In genomic region chr17:34358631-34359030, GRCh38 we compare ENCODE assay signal across 23 cellular contexts. TPM values are rescaled to one million over a fixed set of nuclear protein-coding genes. Genes with fewer than 3 reads are reported as not detected.
DNase-seq lines count a peak whose midpoint lies in the region; ATAC-seq and TF ChIP-seq lines count a peak whose summit lies in the region.
"Had no signal": no experiment of that assay in that cellular context is flagged by ENCODE, and none has a peak within 500 bp of the region (broad histone marks: within the 10 kb centered on the region; RNA-seq: fewer than 3 reads in every experiment).

No MANE protein-coding gene starts in this region.

- no peak overlapping the region for H3K9ac ChIP-seq in DND-41 (ENCODE audit: low read depth, low read length)
- H3K9ac ChIP-seq: BLaER1 treated with 17β-estradiol and CSF1 and Interleukin-3, amounts not matched to agents 10 nM and 100 nM; GM23248 had no signal

- H3K9me3 ChIP-seq in DND-41 (ENCODE audit: insufficient read depth, low read length, severe bottlenecking): no peaks in the 10 kb centered on the region
- H3K9me3 ChIP-seq: BE2C had no signal

- no peaks in the 10 kb centered on the region for H3K9me3 Mint-ChIP-seq in activated CD4-positive, alpha-beta T cell treated with anti-CD3 and anti-CD28 coated beads, Interleukin-2, amount 10 ng/mL, durations not matched to agents 24 days and 14 days
- H3K9me3 Mint-ChIP-seq in dendritic cell treated with granulocyte-macrophage colony-stimulating factor and Interleukin-4, amounts not matched to agents 40 ng/mL and 50 ng/mL, for 4 days: no peaks in the 10 kb centered on the region
- no peaks in the 10 kb centered on the region for H3K9me3 Mint-ChIP-seq in type B pancreatic cell

- peaks cover 32% of the 10 kb centered on the region for H3K27me3 Mint-ChIP-seq in activated CD4-positive, alpha-beta T cell treated with anti-CD3 and anti-CD28 coated beads, Interleukin-2, amount 10 ng/mL, durations not matched to agents 24 days and 14 days
- peaks cover 12% of the 10 kb centered on the region for H3K27me3 Mint-ChIP-seq in dendritic cell treated with granulocyte-macrophage colony-stimulating factor and Interleukin-4, amounts not matched to agents 40 ng/mL and 50 ng/mL, for 4 days
- peaks cover 35% of the 10 kb centered on the region for H3K27me3 Mint-ChIP-seq in type B pancreatic cell

- H3K27me3 ChIP-seq in DND-41 (ENCODE audit: insufficient read depth, low read length, poor library complexity): no peaks in the 10 kb centered on the region
- H3K27me3 ChIP-seq: BLaER1 treated with 17β-estradiol and CSF1 and Interleukin-3, amounts not matched to agents 10 nM and 100 nM had no signal

- H3K4me2 ChIP-seq in DND-41 (ENCODE audit: insufficient read depth, low read length): no peak overlapping the region

- no peaks in the 10 kb centered on the region for H3K36me3 ChIP-seq in DND-41 (ENCODE audit: insufficient read depth, low read length)
- H3K36me3 ChIP-seq: BE2C; BLaER1 treated with 17β-estradiol and CSF1 and Interleukin-3, amounts not matched to agents 10 nM and 100 nM had no signal

- H3K4me3 ChIP-seq in DND-41 (ENCODE audit: low read depth in 1 of 2, low read length in 2 of 2): no peak overlapping the region
- H3K4me3 ChIP-seq: BLaER1 treated with 17β-estradiol and CSF1 and Interleukin-3, amounts not matched to agents 10 nM and 100 nM; GM12878; GM23248 had no signal

- no peak overlapping the region for H3K27ac Mint-ChIP-seq in activated CD4-positive, alpha-beta T cell treated with anti-CD3 and anti-CD28 coated beads, Interleukin-2, amount 10 ng/mL, durations not matched to agents 24 days and 14 days
- H3K27ac Mint-ChIP-seq in dendritic cell treated with granulocyte-macrophage colony-stimulating factor and Interleukin-4, amounts not matched to agents 40 ng/mL and 50 ng/mL, for 4 days: peak overlapping the region; percentile 90
- H3K27ac Mint-ChIP-seq in type B pancreatic cell: no peak overlapping the region
- H3K27ac Mint-ChIP-seq: CD4-positive, alpha-beta T cell; CD8-positive, alpha-beta memory T cell had no signal

- H4K20me1 ChIP-seq in DND-41 (ENCODE audit: insufficient read depth, low read length): no peaks in the 10 kb centered on the region
- H4K20me1 ChIP-seq: BLaER1 treated with 17β-estradiol and CSF1 and Interleukin-3, amounts not matched to agents 10 nM and 100 nM had no signal

- peak overlapping the region; percentile 99 for H3K27ac ChIP-seq in DND-41 (ENCODE audit: low read length)
- H3K27ac ChIP-seq: 22Rv1, GM23248 had no signal

- H3K79me2 ChIP-seq in DND-41 (ENCODE audit: insufficient read depth, low read length): no peaks in the 10 kb centered on the region

- ATAC-seq in DND-41 (ENCODE audit: insufficient read depth, low read depth) (no peak), HG03175 (IDR thresholded peaks at IDR 0.05; ENCODE audit: unreplicated experiment) (no peak)
- ATAC-seq: GM12878 had no signal

- TF ChIP-seq CTCF in DND-41 (IDR thresholded peaks at IDR 0.05; ENCODE audit: borderline replicate concordance, extremely low read depth, low read length, poor library complexity, severe bottlenecking): no peak
- TF ChIP-seq CTCF in type B pancreatic cell (conservative IDR thresholded peaks at IDR 0.05): no peak

- peaks cover 18% of the 10 kb centered on the region for H3K4me1 Mint-ChIP-seq in activated CD4-positive, alpha-beta T cell treated with anti-CD3 and anti-CD28 coated beads, Interleukin-2, amount 10 ng/mL, durations not matched to agents 24 days and 14 days
- H3K4me1 Mint-ChIP-seq in dendritic cell treated with granulocyte-macrophage colony-stimulating factor and Interleukin-4, amounts not matched to agents 40 ng/mL and 50 ng/mL, for 4 days (ENCODE audit: low read depth): peaks cover 94% of the 10 kb centered on the region
- H3K4me1 Mint-ChIP-seq in type B pancreatic cell (ENCODE audit: unreplicated experiment): no peaks in the 10 kb centered on the region
- H3K4me1 Mint-ChIP-seq: CD8-positive, alpha-beta memory T cell had no signal

- H3K36me3 Mint-ChIP-seq in activated CD4-positive, alpha-beta T cell treated with anti-CD3 and anti-CD28 coated beads, Interleukin-2, amount 10 ng/mL, durations not matched to agents 24 days and 14 days (ENCODE audit: low read depth): no peaks in the 10 kb centered on the region
- H3K36me3 Mint-ChIP-seq in dendritic cell treated with granulocyte-macrophage colony-stimulating factor and Interleukin-4, amounts not matched to agents 40 ng/mL and 50 ng/mL, for 4 days (ENCODE audit: low read depth): peaks cover 62% of the 10 kb centered on the region
- H3K36me3 Mint-ChIP-seq in type B pancreatic cell: no peaks in the 10 kb centered on the region
- H3K36me3 Mint-ChIP-seq: CD8-positive, alpha-beta memory T cell had no signal

- H3K4me3 Mint-ChIP-seq in activated CD4-positive, alpha-beta T cell treated with anti-CD3 and anti-CD28 coated beads, Interleukin-2, amount 10 ng/mL, durations not matched to agents 24 days and 14 days: no peak overlapping the region
- peak overlapping the region; percentile 95 for H3K4me3 Mint-ChIP-seq in dendritic cell treated with granulocyte-macrophage colony-stimulating factor and Interleukin-4, amounts not matched to agents 40 ng/mL and 50 ng/mL, for 4 days
- no peak overlapping the region for H3K4me3 Mint-ChIP-seq in type B pancreatic cell
- H3K4me3 Mint-ChIP-seq: CD14-positive monocyte; CD4-positive, alpha-beta T cell; CD8-positive, alpha-beta memory T cell had no signal

- DNase-seq in activated CD4-positive, alpha-beta T cell treated with anti-CD3 and anti-CD28 coated beads, Interleukin-2, amount 10 ng/mL, durations not matched to agents 24 days and 14 days: peak; percentile 49
- no peak for DNase-seq in activated CD4-positive, alpha-beta T cell treated with anti-CD3 and anti-CD28 coated beads for 1 hour
- no peak for DNase-seq in DND-41
- peak; percentile 51 for DNase-seq in type B pancreatic cell (ENCODE audit: extremely low spot score, unreplicated experiment)
- DNase-seq in NCI-H146 (lab: John Stamatoyannopoulos, UW): no peak
- no peak for DNase-seq in AG08396 (ENCODE audit: low spot score)
- DNase-seq: AML-193; BE2C; CD4-positive, alpha-beta T cell; CD8-positive, alpha-beta memory T cell; DMS 273 treated with DMSO at 0.1 percent for 48 hours; EL; GDM1; GM23248; H7; HCEC 1CT had no signal

- peaks cover 52% of the 10 kb centered on the region for H3K4me1 ChIP-seq in DND-41 (ENCODE audit: insufficient read depth, low read length)
- H3K4me1 ChIP-seq: BE2C had no signal

- no peak overlapping the region for H2AFZ ChIP-seq in DND-41 (ENCODE audit: low read depth, low read length)
- H2AFZ ChIP-seq: GM23248 had no signal

- intact Hi-C loops in activated CD4-positive, alpha-beta T cell treated with anti-CD3 and anti-CD28 coated beads, Interleukin-2, amount 10 ng/mL, durations not matched to agents 24 days and 14 days (cut with micrococcal nuclease): no loop called here
- intact Hi-C loops in dendritic cell treated with granulocyte-macrophage colony-stimulating factor and Interleukin-4, amounts not matched to agents 40 ng/mL and 50 ng/mL, for 4 days (cut with micrococcal nuclease): loop anchor here (5.0 kb wide), 2 partner anchors 41 to 111 kb away; partner anchors contain the start of gene CCL8

RNA-seq across cellular contexts. Expression of gene CCL13, which starts 2.4 kb away (rescaled TPM):
- total RNA-seq in activated CD4-positive, alpha-beta T cell treated with anti-CD3 and anti-CD28 coated beads, Interleukin-2, amount 10 ng/mL, durations not matched to agents 24 days and 14 days: not detected in 2 replicates
- total RNA-seq in type B pancreatic cell (ENCODE audit: low replicate concordance): not detected in 2 replicates
- total RNA-seq: CD4-positive, alpha-beta T cell; CD8-positive, alpha-beta memory T cell; GM12878; GM23248; H1; H7 had no signal

RNA-seq across cellular contexts. Expression of gene CCL1, which starts 4.4 kb away (rescaled TPM):
- total RNA-seq in activated CD4-positive, alpha-beta T cell treated with anti-CD3 and anti-CD28 coated beads, Interleukin-2, amount 10 ng/mL, durations not matched to agents 24 days and 14 days: 105 and 111 TPM in 2 replicates
- not detected in 2 replicates for total RNA-seq in type B pancreatic cell (ENCODE audit: low replicate concordance)
- total RNA-seq: CD4-positive, alpha-beta T cell; GM23248; H1; H7 had no signal

RNA-seq across cellular contexts. Expression of gene CCL8, which starts 39.4 kb away (rescaled TPM):
- not detected in 2 replicates for total RNA-seq in activated CD4-positive, alpha-beta T cell treated with anti-CD3 and anti-CD28 coated beads, Interleukin-2, amount 10 ng/mL, durations not matched to agents 24 days and 14 days
- total RNA-seq in type B pancreatic cell (ENCODE audit: low replicate concordance): not detected in 2 replicates
- total RNA-seq: CD4-positive, alpha-beta T cell; CD8-positive, alpha-beta memory T cell; GM12878; GM23248; H1; H7 had no signal

Comparison
In these comparisons a context has a peak if more than half of its experiments do, and no peak if none do; other contexts are left out.
1. DNase-seq: peak in activated CD4-positive, alpha-beta T cell treated with anti-CD3 and anti-CD28 coated beads, Interleukin-2, amount 10 ng/mL, durations not matched to agents 24 days and 14 days (single experiment) and type B pancreatic cell (single experiment); none in activated CD4-positive, alpha-beta T cell treated with anti-CD3 and anti-CD28 coated beads for 1 hour (single experiment), DND-41 (single experiment), NCI-H146 (single experiment) and AG08396 (single experiment).
2. RNA of gene CCL1, which starts 4.4 kb away (total RNA-seq): 105 to 111 TPM in activated CD4-positive, alpha-beta T cell treated with anti-CD3 and anti-CD28 coated beads, Interleukin-2, amount 10 ng/mL, durations not matched to agents 24 days and 14 days; not detected in type B pancreatic cell; every median in the first group is over 100 times any median in the second.